8 cellular contexts compared by ENCODE assay signal in the genomic region with DNA sequence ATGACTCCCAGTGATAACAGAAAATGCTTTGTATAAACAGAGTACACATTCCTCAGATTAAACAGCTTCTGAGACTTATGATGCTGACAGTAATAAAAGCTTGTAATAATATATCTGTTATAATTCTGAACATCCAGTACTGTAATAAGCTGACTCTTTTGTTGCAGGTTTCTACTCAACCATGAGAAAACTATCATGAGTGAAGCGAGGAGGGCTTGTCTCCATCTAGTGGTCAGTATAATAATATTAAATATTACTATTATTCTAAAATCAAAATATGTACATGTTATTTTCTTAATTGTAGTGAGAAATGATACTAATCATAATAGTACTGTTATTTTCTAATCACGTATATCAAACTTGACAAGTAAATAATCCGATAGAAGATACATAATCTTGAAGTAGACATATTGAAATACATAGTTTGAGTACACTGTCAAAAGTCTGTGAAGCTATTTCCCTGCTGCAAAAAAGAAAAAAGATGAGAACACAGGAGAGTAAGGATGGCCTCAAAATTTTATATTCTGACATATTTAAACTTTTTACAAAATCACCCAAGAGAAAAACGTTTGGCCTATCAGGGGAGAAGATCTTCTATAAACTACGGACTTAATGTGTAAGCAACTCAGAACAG.
A peak's percentile ranks its signal among the peaks of the same experiment; 100 is the strongest.
DNase-seq lines count a peak whose midpoint lies in the region; ATAC-seq and TF ChIP-seq lines count a peak whose summit lies in the region.

No MANE protein-coding gene starts in this region.

- DNase-seq in AG09309 (ENCODE audit: low read depth) (no peak), HFF-Myc (ENCODE audit: extremely low read depth, low read depth) (no peak), SW480 (ENCODE audit: low spot score) (peak; percentile 34), heart right ventricle (no peak), T-helper 1 cell (no peak), AG08396 (ENCODE audit: low spot score) (no peak), NCI-H128 (lab: John Stamatoyannopoulos, UW; ENCODE audit: unreplicated experiment) (no peak)

- H3K36me3 ChIP-seq in heart right ventricle = no peaks in the 10 kb centered on the region

- ATAC-seq in heart right ventricle (peak in 5 of 8 donors; percentile 47 to 79 (median 58)), HG02642 (IDR thresholded peaks at IDR 0.05; ENCODE audit: poor library complexity, unreplicated experiment) (no peak)

- peaks cover 0 to 1% (median 0%) of the 10 kb centered on the region in 7 donors for H3K27me3 ChIP-seq in heart right ventricle

- no peak overlapping the region for H3K4me3 ChIP-seq in AG09309 (ENCODE audit: control insufficient read depth, low read depth, low read length)
- no peak overlapping the region for H3K4me3 ChIP-seq in HFF-Myc (replicated peaks; ENCODE audit: low read depth, low read length)
- no peak overlapping the region for H3K4me3 ChIP-seq in heart right ventricle

- WGBS in heart right ventricle, 2 donors = 34 to 36% methylated on average over 5 of the region's 5 CpGs

- H3K4me1 ChIP-seq in heart right ventricle = no peaks in the 10 kb centered on the region

- intact Hi-C loops in heart right ventricle (cut with DNase I) = loop anchor here (2.0 to 10.0 kb wide), 10 partner anchors 46 to 301 kb away; a partner anchor contains a TSS

- H3K9me3 ChIP-seq in heart right ventricle = no peaks in the 10 kb centered on the region

- peak overlapping the region in 1 of 10 donors; percentile 2 for H3K27ac ChIP-seq in heart right ventricle

- TF ChIP-seq CTCF in AG09309 (IDR thresholded peaks at IDR 0.05; ENCODE audit: control insufficient read depth, insufficient read depth, low read depth, low read length, missing control alignments) = peak; percentile 50
- peak; percentile 32 for TF ChIP-seq CTCF in HFF-Myc (IDR thresholded peaks at IDR 0.05; ENCODE audit: low read depth, low read length, missing control alignments)
- peak; percentile 44 to 79 (median 62) for TF ChIP-seq CTCF in heart right ventricle (IDR thresholded peaks at IDR 0.05)
